ENCODE assay signal across 8 cellular contexts in genomic region chr16:84548971-84549844, GRCh38. TPM values are rescaled to one million over a fixed set of nuclear protein-coding genes. Genes with fewer than 3 reads are reported as not detected.
DNase-seq lines count a peak whose midpoint lies in the region; ATAC-seq and TF ChIP-seq lines count a peak whose summit lies in the region.

No MANE protein-coding gene starts in this region.

- H3K36me3 Mint-ChIP-seq in glutamatergic neuron (ENCODE audit: unreplicated experiment), result no peaks in the 10 kb centered on the region

- no peak for TF ChIP-seq POLR2A in NB4 (IDR thresholded peaks at IDR 0.05; ENCODE audit: extremely low read depth, insufficient read length)

- H3K27me3 Mint-ChIP-seq in glutamatergic neuron (ENCODE audit: unreplicated experiment), result peaks cover 14% of the 10 kb centered on the region

- DNase-seq in NB4 (ENCODE audit: low read depth) (peak; percentile 75), glutamatergic neuron (no peak), NCI-H2227 (lab: John Stamatoyannopoulos, UW; ENCODE audit: unreplicated experiment) (no peak), NCI-H2107 treated with DMSO at 0.1 percent for 48 hours (lab: John Stamatoyannopoulos, UW; ENCODE audit: unreplicated experiment) (no peak), NCI-H1092 treated with DMSO at 0.1 percent for 48 hours (lab: John Stamatoyannopoulos, UW) (no peak)
- peak; percentile 78 for DNase-seq in activated CD8-positive, alpha-beta memory T cell treated with anti-CD3 and anti-CD28 coated beads, Interleukin-2, amount 50 U/mL, for 48 hours
- DNase-seq in stimulated activated CD4-positive, alpha-beta T cell treated with anti-CD3 and anti-CD28 coated beads, Interleukin-4, amount 100 ng/mL, for 4 hours, result peak; percentile 46 to 70

- H3K27ac Mint-ChIP-seq in glutamatergic neuron (ENCODE audit: unreplicated experiment), result peak overlapping the region; percentile 97

- peaks cover 11% of the 10 kb centered on the region for H3K9me3 Mint-ChIP-seq in glutamatergic neuron (ENCODE audit: unreplicated experiment)

- no peak overlapping the region for H3K4me3 Mint-ChIP-seq in glutamatergic neuron (ENCODE audit: unreplicated experiment)

- H3K4me1 Mint-ChIP-seq in glutamatergic neuron (ENCODE audit: low read depth, unreplicated experiment), result peaks cover 50% of the 10 kb centered on the region

- no peak for TF ChIP-seq CTCF in NB4 (IDR thresholded peaks at IDR 0.05; ENCODE audit: low read depth, low read length)
- no peak for TF ChIP-seq CTCF in glutamatergic neuron (IDR thresholded peaks at IDR 0.05; ENCODE audit: partially characterized antibody, unreplicated experiment)

- ATAC-seq in GM19455 (IDR thresholded peaks at IDR 0.05; ENCODE audit: unreplicated experiment), result no peak

- no peak overlapping the region for H3K4me3 ChIP-seq in NB4 (ENCODE audit: low read depth, low read length)

RNA-seq across cellular contexts. Expression of gene MEAK7, which starts 44.7 kb away (rescaled TPM):
- 44.8 TPM for total RNA-seq in glutamatergic neuron (ENCODE audit: unreplicated experiment)

Comparison
In these comparisons a context has a peak if more than half of its experiments do, and no peak if none do; other contexts are left out.
1. DNase-seq: peak in NB4 (single experiment), activated CD8-positive, alpha-beta memory T cell treated with anti-CD3 and anti-CD28 coated beads, Interleukin-2, amount 50 U/mL, for 48 hours (single experiment) and stimulated activated CD4-positive, alpha-beta T cell treated with anti-CD3 and anti-CD28 coated beads, Interleukin-4, amount 100 ng/mL, for 4 hours (2 of 2); none in glutamatergic neuron (single experiment), NCI-H2227 (single experiment), NCI-H2107 treated with DMSO at 0.1 percent for 48 hours (single experiment) and NCI-H1092 treated with DMSO at 0.1 percent for 48 hours (single experiment).